1 cellular context compared by ENCODE assay signal in the genomic region with DNA sequence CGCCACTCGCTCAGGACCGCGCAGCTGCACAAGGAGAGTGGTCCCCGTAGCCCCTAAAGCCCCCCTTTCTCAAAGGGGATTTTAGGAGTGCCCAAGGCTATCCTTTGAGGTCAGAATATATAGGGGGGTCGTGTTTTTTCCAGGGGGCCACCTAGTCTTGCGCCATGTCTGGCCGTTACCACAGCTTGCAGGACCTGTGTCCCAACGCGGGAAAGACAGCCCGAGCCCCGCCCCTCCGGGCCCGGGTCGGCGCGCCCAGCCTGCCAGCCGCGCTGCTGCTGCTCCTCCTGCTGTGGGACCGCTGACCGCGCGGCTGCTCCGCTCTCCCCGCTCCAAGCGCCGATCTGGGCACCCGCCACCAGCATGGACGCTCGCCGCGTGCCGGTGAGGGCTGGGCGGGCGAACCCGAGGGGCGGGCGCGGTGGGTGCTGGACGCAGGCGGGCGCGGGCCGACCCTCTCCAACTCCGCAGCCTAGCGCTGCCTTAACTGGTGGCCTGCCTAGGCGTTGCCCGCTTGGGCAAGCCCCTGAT.
TF ChIP-seq lines count a peak whose summit lies in the region.

Gene CDCA7 (plus strand): TSS at position 272 of the 531 bp plus-strand sequence. CDS start 92 bp downstream, at position 364.

TF ChIP-seq in HEK293, 187 proteins besides CTCF, POLR2A, EP300 and RAD21 (continued from another document):
- TF ChIP-seq ZNF660 (tag by site-specific recombination; IDR thresholded peaks at IDR 0.05), result no peak; the same call in 1 of the 2 replicates
- TF ChIP-seq ZBTB10 (tag by site-specific recombination; IDR thresholded peaks at IDR 0.05), result no peak
- no peak for TF ChIP-seq ZNF433 (tag by site-specific recombination; IDR thresholded peaks at IDR 0.05; ENCODE audit: low read depth)
- TF ChIP-seq, protein P1, sequence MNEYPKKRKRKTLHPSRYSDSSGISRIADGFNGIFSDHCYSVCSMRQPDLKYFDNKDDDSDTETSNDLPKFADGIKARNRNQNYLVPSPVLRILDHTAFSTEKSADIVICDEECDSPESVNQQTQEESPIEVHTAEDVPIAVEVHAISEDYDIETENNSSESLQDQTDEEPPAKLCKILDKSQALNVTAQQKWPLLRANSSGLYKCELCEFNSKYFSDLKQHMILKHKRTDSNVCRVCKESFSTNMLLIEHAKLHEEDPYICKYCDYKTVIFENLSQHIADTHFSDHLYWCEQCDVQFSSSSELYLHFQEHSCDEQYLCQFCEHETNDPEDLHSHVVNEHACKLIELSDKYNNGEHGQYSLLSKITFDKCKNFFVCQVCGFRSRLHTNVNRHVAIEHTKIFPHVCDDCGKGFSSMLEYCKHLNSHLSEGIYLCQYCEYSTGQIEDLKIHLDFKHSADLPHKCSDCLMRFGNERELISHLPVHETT (tag by site-specific recombination; IDR thresholded peaks at IDR 0.05), result peak; percentile 71
- TF ChIP-seq ZNF580 (tag by site-specific recombination; IDR thresholded peaks at IDR 0.05), result peak; percentile 55
- TF ChIP-seq ZBTB48 (tag by site-specific recombination; IDR thresholded peaks at IDR 0.05), result no peak
- no peak for TF ChIP-seq ZNF791 (tag by site-specific recombination; IDR thresholded peaks at IDR 0.05)
- 0 out of 2 replicates have a peak, but pooled peaks have one; percentile 31 for TF ChIP-seq OSR2 (tag by site-specific recombination; IDR thresholded peaks at IDR 0.05)
- no peak for TF ChIP-seq ZSCAN16 (tag by site-specific recombination; IDR thresholded peaks at IDR 0.05)
- peak; percentile 49 for TF ChIP-seq SP2 (tag by site-specific recombination; IDR thresholded peaks at IDR 0.05)
- TF ChIP-seq YY2 (tag by site-specific recombination; IDR thresholded peaks at IDR 0.05), result no peak
- TF ChIP-seq ZNF621 (tag by site-specific recombination; IDR thresholded peaks at IDR 0.05), result no peak
- TF ChIP-seq, protein P2, sequence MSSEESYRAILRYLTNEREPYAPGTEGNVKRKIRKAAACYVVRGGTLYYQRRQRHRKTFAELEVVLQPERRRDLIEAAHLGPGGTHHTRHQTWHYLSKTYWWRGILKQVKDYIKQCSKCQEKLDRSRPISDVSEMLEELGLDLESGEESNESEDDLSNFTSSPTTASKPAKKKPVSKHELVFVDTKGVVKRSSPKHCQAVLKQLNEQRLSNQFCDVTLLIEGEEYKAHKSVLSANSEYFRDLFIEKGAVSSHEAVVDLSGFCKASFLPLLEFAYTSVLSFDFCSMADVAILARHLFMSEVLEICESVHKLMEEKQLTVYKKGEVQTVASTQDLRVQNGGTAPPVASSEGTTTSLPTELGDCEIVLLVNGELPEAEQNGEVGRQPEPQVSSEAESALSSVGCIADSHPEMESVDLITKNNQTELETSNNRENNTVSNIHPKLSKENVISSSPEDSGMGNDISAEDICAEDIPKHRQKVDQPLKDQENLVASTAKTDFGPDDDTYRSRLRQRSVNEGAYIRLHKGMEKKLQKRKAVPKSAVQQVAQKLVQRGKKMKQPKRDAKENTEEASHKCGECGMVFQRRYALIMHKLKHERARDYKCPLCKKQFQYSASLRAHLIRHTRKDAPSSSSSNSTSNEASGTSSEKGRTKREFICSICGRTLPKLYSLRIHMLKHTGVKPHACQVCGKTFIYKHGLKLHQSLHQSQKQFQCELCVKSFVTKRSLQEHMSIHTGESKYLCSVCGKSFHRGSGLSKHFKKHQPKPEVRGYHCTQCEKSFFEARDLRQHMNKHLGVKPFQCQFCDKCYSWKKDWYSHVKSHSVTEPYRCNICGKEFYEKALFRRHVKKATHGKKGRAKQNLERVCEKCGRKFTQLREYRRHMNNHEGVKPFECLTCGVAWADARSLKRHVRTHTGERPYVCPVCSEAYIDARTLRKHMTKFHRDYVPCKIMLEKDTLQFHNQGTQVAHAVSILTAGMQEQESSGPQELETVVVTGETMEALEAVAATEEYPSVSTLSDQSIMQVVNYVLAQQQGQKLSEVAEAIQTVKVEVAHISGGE (tag by site-specific recombination; conservative IDR thresholded peaks at IDR 0.05; ENCODE audit: low read depth), result peak; percentile 27; the same call in 1 of the 2 replicates
- peak; percentile 65 for TF ChIP-seq ZNF629 (tag by site-specific recombination; IDR thresholded peaks at IDR 0.05)
- no peak for TF ChIP-seq ZBTB21 (tag by site-specific recombination; IDR thresholded peaks at IDR 0.05)
- TF ChIP-seq ZNF19 (tag by site-specific recombination; IDR thresholded peaks at IDR 0.05; ENCODE audit: low read depth), result no peak
- TF ChIP-seq ZBTB17 (tag by site-specific recombination; IDR thresholded peaks at IDR 0.05), result 0 out of 2 replicates have a peak, but pooled peaks have one; percentile 46
- TF ChIP-seq ZSCAN5A (tag by site-specific recombination; IDR thresholded peaks at IDR 0.05), result no peak
- TF ChIP-seq, protein P3, sequence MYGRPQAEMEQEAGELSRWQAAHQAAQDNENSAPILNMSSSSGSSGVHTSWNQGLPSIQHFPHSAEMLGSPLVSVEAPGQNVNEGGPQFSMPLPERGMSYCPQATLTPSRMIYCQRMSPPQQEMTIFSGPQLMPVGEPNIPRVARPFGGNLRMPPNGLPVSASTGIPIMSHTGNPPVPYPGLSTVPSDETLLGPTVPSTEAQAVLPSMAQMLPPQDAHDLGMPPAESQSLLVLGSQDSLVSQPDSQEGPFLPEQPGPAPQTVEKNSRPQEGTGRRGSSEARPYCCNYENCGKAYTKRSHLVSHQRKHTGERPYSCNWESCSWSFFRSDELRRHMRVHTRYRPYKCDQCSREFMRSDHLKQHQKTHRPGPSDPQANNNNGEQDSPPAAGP (tag by site-specific recombination; IDR thresholded peaks at IDR 0.05), result peak; percentile 65; the same call in 1 of the 2 replicates
- TF ChIP-seq WT1 (tag by site-specific recombination; IDR thresholded peaks at IDR 0.05), result 0 out of 2 replicates have a peak, but pooled peaks have one; percentile 14
- TF ChIP-seq SETDB1 (IDR thresholded peaks at IDR 0.05; ENCODE audit: insufficient read length, low read length), result no peak
- TF ChIP-seq FEZF1 (tag by site-specific recombination; IDR thresholded peaks at IDR 0.05), result 0 out of 2 replicates have a peak, but pooled peaks have one; percentile 4
- no peak; the same call in 1 of the 2 replicates for TF ChIP-seq ZNF488 (tag by site-specific recombination; IDR thresholded peaks at IDR 0.05)
- TF ChIP-seq TCF7L2 (IDR thresholded peaks at IDR 0.05; ENCODE audit: borderline replicate concordance, low read depth, low read length), result no peak
TF ChIP-seq in HEK293: peak in this region for 48.
